16 cellular contexts compared by ENCODE assay signal in genomic region chr6:37452522-37452921, GRCh38. TPM values are rescaled to one million over a fixed set of nuclear protein-coding genes. Genes with fewer than 3 reads are reported as not detected.
DNase-seq lines count a peak whose midpoint lies in the region; ATAC-seq and TF ChIP-seq lines count a peak whose summit lies in the region.
"Had no signal": no experiment of that assay in that cellular context is flagged by ENCODE, and none has a peak within 500 bp of the region (broad histone marks: within the 10 kb centered on the region; RNA-seq: fewer than 3 reads in every experiment).

No MANE protein-coding gene starts in this region.

- H3K36me3 Mint-ChIP-seq in stimulated activated naive CD8-positive, alpha-beta T cell treated with anti-CD3 and anti-CD28 coated beads, Interleukin-15, Interleukin-2, amounts not matched to agents 100 ng/mL and 50 ng/mL, for 24 hours (ENCODE audit: low read depth): peaks cover 74% of the 10 kb centered on the region
- H3K36me3 Mint-ChIP-seq in mesothelial cell of epicardium: peaks cover 43% of the 10 kb centered on the region
- peaks cover 42% of the 10 kb centered on the region for H3K36me3 Mint-ChIP-seq in osteocyte (ENCODE audit: unreplicated experiment)

- DNase-seq in NCI-H1694 treated with DMSO at 0.1 percent for 48 hours (lab: John Stamatoyannopoulos, UW) (peak; percentile 14), NCI-H1694 (lab: John Stamatoyannopoulos, UW) (no peak), mesothelial cell of epicardium (ENCODE audit: low spot score in 2 of 2, unreplicated experiment in 2 of 2) (no peak), osteocyte (ENCODE audit: extremely low spot score, unreplicated experiment) (no peak)
- DNase-seq in stimulated activated naive CD8-positive, alpha-beta T cell treated with anti-CD3 and anti-CD28 coated beads, Interleukin-15, amount 100 ng/mL, for 72 hours: no peak
- DNase-seq: CD8-positive, alpha-beta memory T cell; DND-41; GDM1; NCI-H1436; NCI-H2081 treated with DMSO at 0.1 percent for 48 hours; NCI-H345 had no signal

- H3K4me1 Mint-ChIP-seq in stimulated activated naive CD8-positive, alpha-beta T cell treated with anti-CD3 and anti-CD28 coated beads, Interleukin-15, Interleukin-2, amounts not matched to agents 100 ng/mL and 50 ng/mL, for 24 hours (ENCODE audit: low read depth): peaks cover 18% of the 10 kb centered on the region
- peaks cover 15% of the 10 kb centered on the region for H3K4me1 Mint-ChIP-seq in stimulated activated naive CD8-positive, alpha-beta T cell treated with anti-CD3 and anti-CD28 coated beads, Interleukin-15, amount 100 ng/mL, for 72 hours
- H3K4me1 Mint-ChIP-seq in mesothelial cell of epicardium (peaks cover 19% of the 10 kb centered on the region), osteocyte (ENCODE audit: unreplicated experiment) (peaks cover 6% of the 10 kb centered on the region)
- H3K4me1 Mint-ChIP-seq: GM23338 had no signal

- H3K27ac Mint-ChIP-seq in stimulated activated naive CD8-positive, alpha-beta T cell treated with anti-CD3 and anti-CD28 coated beads, Interleukin-15, Interleukin-2, amounts not matched to agents 100 ng/mL and 50 ng/mL, for 24 hours: peak overlapping the region; percentile 88
- peak overlapping the region in 1 of 2 donors; percentile 11 for H3K27ac Mint-ChIP-seq in stimulated activated naive CD8-positive, alpha-beta T cell treated with anti-CD3 and anti-CD28 coated beads, Interleukin-15, amount 100 ng/mL, for 72 hours
- peak overlapping the region; percentile 4 for H3K27ac Mint-ChIP-seq in mesothelial cell of epicardium
- no peak overlapping the region for H3K27ac Mint-ChIP-seq in osteocyte (ENCODE audit: unreplicated experiment)
- H3K27ac Mint-ChIP-seq: GM23338 had no signal

- H3K9me3 Mint-ChIP-seq in stimulated activated naive CD8-positive, alpha-beta T cell treated with anti-CD3 and anti-CD28 coated beads, Interleukin-15, Interleukin-2, amounts not matched to agents 100 ng/mL and 50 ng/mL, for 24 hours: no peaks in the 10 kb centered on the region
- H3K9me3 Mint-ChIP-seq in stimulated activated naive CD8-positive, alpha-beta T cell treated with anti-CD3 and anti-CD28 coated beads, Interleukin-15, amount 100 ng/mL, for 72 hours: no peaks in the 10 kb centered on the region
- no peaks in the 10 kb centered on the region for H3K9me3 Mint-ChIP-seq in mesothelial cell of epicardium
- no peaks in the 10 kb centered on the region for H3K9me3 Mint-ChIP-seq in osteocyte (ENCODE audit: unreplicated experiment)
- H3K9me3 Mint-ChIP-seq: CD8-positive, alpha-beta memory T cell; GM23338 had no signal

- H3K27me3 Mint-ChIP-seq in stimulated activated naive CD8-positive, alpha-beta T cell treated with anti-CD3 and anti-CD28 coated beads, Interleukin-15, Interleukin-2, amounts not matched to agents 100 ng/mL and 50 ng/mL, for 24 hours: no peaks in the 10 kb centered on the region
- no peaks in the 10 kb centered on the region for H3K27me3 Mint-ChIP-seq in stimulated activated naive CD8-positive, alpha-beta T cell treated with anti-CD3 and anti-CD28 coated beads, Interleukin-15, amount 100 ng/mL, for 72 hours
- H3K27me3 Mint-ChIP-seq in mesothelial cell of epicardium (ENCODE audit: low read depth) (no peaks in the 10 kb centered on the region), osteocyte (ENCODE audit: unreplicated experiment) (no peaks in the 10 kb centered on the region)
- H3K27me3 Mint-ChIP-seq: CD8-positive, alpha-beta memory T cell had no signal

- ATAC-seq in stimulated activated naive CD8-positive, alpha-beta T cell treated with anti-CD3 and anti-CD28 coated beads, Interleukin-15, amount 100 ng/mL, for 72 hours: no peak
- ATAC-seq in HG03571 (IDR thresholded peaks at IDR 0.05; ENCODE audit: unreplicated experiment): no peak
- no peak for ATAC-seq in HG02938 (IDR thresholded peaks at IDR 0.05; ENCODE audit: unreplicated experiment)
- ATAC-seq: GM23338, K562 had no signal

- H3K4me3 Mint-ChIP-seq in stimulated activated naive CD8-positive, alpha-beta T cell treated with anti-CD3 and anti-CD28 coated beads, Interleukin-15, Interleukin-2, amounts not matched to agents 100 ng/mL and 50 ng/mL, for 24 hours: no peak overlapping the region
- no peak overlapping the region for H3K4me3 Mint-ChIP-seq in stimulated activated naive CD8-positive, alpha-beta T cell treated with anti-CD3 and anti-CD28 coated beads, Interleukin-15, amount 100 ng/mL, for 72 hours
- H3K4me3 Mint-ChIP-seq in mesothelial cell of epicardium (no peak overlapping the region), osteocyte (ENCODE audit: unreplicated experiment) (no peak overlapping the region)
- H3K4me3 Mint-ChIP-seq: CD8-positive, alpha-beta memory T cell; GM23338 had no signal

- TF ChIP-seq CTCF in mesothelial cell of epicardium (IDR thresholded peaks at IDR 0.05; ENCODE audit: unreplicated experiment) (no peak), osteocyte (IDR thresholded peaks at IDR 0.05) (no peak)

RNA-seq across cellular contexts. Expression of gene CMTR1, which starts 19.5 kb away (rescaled TPM):
- total RNA-seq in mesothelial cell of epicardium (57.3 to 60.1 TPM (median 59.8 TPM) in 3 replicates), osteocyte (44.5 and 45.4 TPM in 2 replicates)

RNA-seq across cellular contexts. Expression of gene CCDC167, which starts 47.2 kb away (rescaled TPM):
- total RNA-seq in mesothelial cell of epicardium: 23.8 to 26.0 TPM (median 24.8 TPM) in 3 replicates
- total RNA-seq in osteocyte: 22.7 and 23.0 TPM in 2 replicates
